2 cellular contexts compared by ENCODE assay signal in the genomic region with DNA sequence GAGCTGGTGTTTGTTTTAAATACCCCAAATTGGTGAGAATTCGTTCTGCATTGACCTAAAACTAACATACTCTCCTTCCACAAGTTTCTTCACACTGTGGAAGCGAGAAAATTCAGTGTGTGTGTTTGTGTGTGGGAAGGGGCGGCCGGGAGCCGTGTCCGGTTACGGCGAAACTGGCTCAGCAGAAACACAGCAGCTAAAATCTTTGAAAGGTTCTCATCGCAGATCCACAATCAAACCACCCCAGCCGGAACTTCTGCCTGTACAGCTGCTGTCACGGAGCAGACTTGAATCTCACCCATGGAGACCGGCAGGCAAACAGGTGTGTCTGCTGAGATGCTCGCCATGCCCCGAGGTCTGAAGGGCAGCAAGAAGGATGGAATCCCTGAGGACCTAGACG. TPM values are rescaled to one million over a fixed set of nuclear protein-coding genes. Genes with fewer than 3 reads are reported as not detected.
"Had no signal": no experiment of that assay in that cellular context is flagged by ENCODE, and none has a peak within 500 bp of the region (broad histone marks: within the 10 kb centered on the region; RNA-seq: fewer than 3 reads in every experiment).

TSS of gene TAF11L4 (plus strand) at position 301 of the 400 bp plus-strand sequence.

RNA-seq across cellular contexts. Expression of gene TAF11L4, which starts in this region (rescaled TPM):
- total RNA-seq: G401, GM12878 had no signal
- polyA plus RNA-seq: GM12878 had no signal
